In genomic region chr1:187871177-187871576, GRCh38 we compare ENCODE assay signal across 29 cellular contexts.
DNase-seq lines count a peak whose midpoint lies in the region; FAIRE-seq and TF ChIP-seq lines count a peak whose summit lies in the region.
"Had no signal": no experiment of that assay in that cellular context is flagged by ENCODE, and none has a peak within 500 bp of the region (broad histone marks: within the 10 kb centered on the region; RNA-seq: fewer than 3 reads in every experiment).

No MANE protein-coding gene starts in this region.

- H3K9me3 ChIP-seq in endothelial cell of umbilical vein (replicated peaks; ENCODE audit: control insufficient read depth, insufficient read depth, low read length) (no peaks in the 10 kb centered on the region), Caco-2 (no peaks in the 10 kb centered on the region)
- H3K9me3 ChIP-seq: suprapubic skin had no signal

- H3K36me3 Mint-ChIP-seq in Caco-2 (ENCODE audit: insufficient read depth, unreplicated experiment) = no peaks in the 10 kb centered on the region
- H3K36me3 Mint-ChIP-seq: activated naive CD8-positive, alpha-beta T cell treated with anti-CD3 and anti-CD28 coated beads, Interleukin-2, amount 10 ng/mL, durations not matched to agents 7 days and 5 days; CD8-positive, alpha-beta T cell; naive thymus-derived CD4-positive, alpha-beta T cell; stimulated activated memory B cell treated with anti-CD40 and anti-IgM and Interleukin-4, amounts not matched to agents 10 μg/mL and 1 μg/mL and 100 μg/mL, for 72 hours had no signal

- peaks cover 6% of the 10 kb centered on the region for H3K27me3 Mint-ChIP-seq in Caco-2 (ENCODE audit: insufficient read depth, unreplicated experiment)
- H3K27me3 Mint-ChIP-seq: activated CD4-positive, alpha-beta memory T cell treated with anti-CD3 and anti-CD28 coated beads, Interleukin-2, amount 10 ng/mL, durations not matched to agents 7 days and 5 days; activated naive CD8-positive, alpha-beta T cell treated with anti-CD3 and anti-CD28 coated beads, Interleukin-2, amount 10 ng/mL, durations not matched to agents 7 days and 5 days; naive thymus-derived CD4-positive, alpha-beta T cell; stimulated activated memory B cell treated with anti-CD40 and anti-IgM and Interleukin-4, amounts not matched to agents 10 μg/mL and 1 μg/mL and 100 μg/mL, for 72 hours had no signal

- CTCF ChIA-PET in endothelial cell of umbilical vein (lab: Charles Lee) (no interaction called here), Caco-2 (lab: Charles Lee) (no interaction called here)

- TF ChIP-seq CTCF in endothelial cell of umbilical vein (IDR thresholded peaks at IDR 0.05; ENCODE audit: extremely low read depth in 1 of 2, insufficient read depth in 1 of 2, low read depth in 1 of 2, low read length in 2 of 2) (no peak), retinal pigment epithelial cell (conservative IDR thresholded peaks at IDR 0.05; ENCODE audit: low read depth, low read length) (no peak), Caco-2 (IDR thresholded peaks at IDR 0.05; ENCODE audit: insufficient read depth in 1 of 2, low read depth in 1 of 2, low read length in 1 of 2, severe bottlenecking in 1 of 2, unreplicated experiment in 1 of 2) (no peak)

- H3K27me3 ChIP-seq in endothelial cell of umbilical vein (ENCODE audit: control insufficient read depth in 2 of 2, insufficient read depth in 2 of 2, low read length in 2 of 2) (no peaks in the 10 kb centered on the region), Caco-2 (replicated peaks; ENCODE audit: control insufficient read depth, insufficient read depth, low read length) (no peaks in the 10 kb centered on the region)
- H3K27me3 ChIP-seq: left lung, spleen, suprapubic skin had no signal

- intact Hi-C loops in endothelial cell of umbilical vein (cut with micrococcal nuclease) (no loop called here), Caco-2 (cut with micrococcal nuclease; ENCODE audit: unreplicated experiment) (no loop called here)

- no peaks in the 10 kb centered on the region for H3K4me1 ChIP-seq in endothelial cell of umbilical vein (ENCODE audit: control insufficient read depth, extremely low read depth, insufficient read depth, low read length)
- H3K4me1 ChIP-seq in Caco-2 = no peaks in the 10 kb centered on the region
- H3K4me1 ChIP-seq: left lung, spleen, suprapubic skin had no signal

- dilution Hi-C loops in endothelial cell of umbilical vein (cut with MboI; ENCODE audit: extremely low pct_ligation_motif_present, low sequenced_read_pairs) = no loop called here

- H3K9ac ChIP-seq in endothelial cell of umbilical vein (replicated peaks; ENCODE audit: extremely low read depth, insufficient read depth, low read length) = no peak overlapping the region

- H3K79me2 ChIP-seq in endothelial cell of umbilical vein (ENCODE audit: control insufficient read depth, insufficient read depth, low read length) = no peaks in the 10 kb centered on the region

- H3K4me3 ChIP-seq in endothelial cell of umbilical vein (replicated peaks in 1 of 3; ENCODE audit: insufficient read depth in 1 of 3, low read depth in 1 of 3, low read length in 3 of 3) (no peak overlapping the region), retinal pigment epithelial cell (ENCODE audit: low read length) (no peak overlapping the region), Caco-2 (ENCODE audit: low read depth, low read length) (no peak overlapping the region)
- H3K4me3 ChIP-seq: left lung, spleen, suprapubic skin had no signal

- H3K36me3 ChIP-seq in endothelial cell of umbilical vein (ENCODE audit: control insufficient read depth in 2 of 2, extremely low read depth in 1 of 2, insufficient read depth in 2 of 2, low read length in 2 of 2) (no peaks in the 10 kb centered on the region), Caco-2 (ENCODE audit: control insufficient read depth, insufficient read depth, low read length) (no peaks in the 10 kb centered on the region)
- H3K36me3 ChIP-seq: left lung, spleen, suprapubic skin had no signal

- DNase-seq in NCI-H1417 (lab: John Stamatoyannopoulos, UW) (peak in 2 of 3 experiments; percentile 25 to 68), NCI-H1417 treated with DMSO at 0.1 percent for 48 hours (lab: John Stamatoyannopoulos, UW) (no peak), NCI-H524 treated with DMSO at 0.1 percent for 48 hours (lab: John Stamatoyannopoulos, UW) (peak; percentile 93), endothelial cell of umbilical vein (ENCODE audit: low read depth, low spot score) (peak; percentile 3), retinal pigment epithelial cell (ENCODE audit: low read depth) (peak; percentile 22), DMS114 treated with DMSO at 0.1 percent for 48 hours (lab: John Stamatoyannopoulos, UW; ENCODE audit: unreplicated experiment) (no peak), Caco-2 (no peak)
- no peak for DNase-seq in activated CD4-positive, alpha-beta T cell treated with anti-CD3 and anti-CD28 coated beads for 48 hours
- DNase-seq: activated CD4-positive, alpha-beta memory T cell treated with anti-CD3 and anti-CD28 coated beads, Interleukin-2, amount 10 ng/mL, durations not matched to agents 7 days and 5 days; activated effector memory CD4-positive, alpha-beta T cell treated with Interleukin-2 at 50 U/mL for 16 hours; activated naive CD8-positive, alpha-beta T cell treated with anti-CD3 and anti-CD28 coated beads, Interleukin-2, amount 10 ng/mL, durations not matched to agents 7 days and 5 days; CD8-positive, alpha-beta T cell; DMS79 treated with DMSO at 0.1 percent for 48 hours; H7; Karpas-422; left lung; MV-4-11; naive thymus-derived CD4-positive, alpha-beta T cell; NCI-H2081; NCI-H510A treated with DMSO at 0.1 percent for 48 hours; retina; spleen; stimulated activated CD4-positive, alpha-beta T cell treated with anti-CD3 and anti-CD28 coated beads, Interleukin-2, amount 100 ng/mL, for 48 hours had no signal

- H3K9me3 Mint-ChIP-seq in Caco-2 (ENCODE audit: unreplicated experiment) = no peaks in the 10 kb centered on the region
- H3K9me3 Mint-ChIP-seq: T-helper 2 cell treated with Interferon-gamma antibody and Interleukin-4, amounts not matched to agents 5 μg/mL and 100 μg/mL, for 36 hours had no signal

- H2AFZ ChIP-seq in endothelial cell of umbilical vein (ENCODE audit: low read depth, low read length) = no peak overlapping the region

- H3K9me1 ChIP-seq in endothelial cell of umbilical vein (replicated peaks; ENCODE audit: control insufficient read depth, extremely low read depth, insufficient read depth, low read length) = no peaks in the 10 kb centered on the region

- no peak overlapping the region for H3K27ac ChIP-seq in endothelial cell of umbilical vein (ENCODE audit: insufficient read depth, low read depth, low read length)
- H3K27ac ChIP-seq: 22Rv1, epithelial cell of prostate, left lung, spleen, suprapubic skin had no signal

- BruUV-seq in endothelial cell of umbilical vein (replicated peaks; lab: Mats Ljungman, UMichigan) (no TSS peak), Caco-2 (replicated peaks; lab: Mats Ljungman, UMichigan) (no TSS peak)

- no peak for FAIRE-seq in endothelial cell of umbilical vein (lab: Jason Lieb, UNC)

- POLR2A ChIA-PET in endothelial cell of umbilical vein (lab: Charles Lee) = no interaction called here
- POLR2A ChIA-PET in Caco-2 (lab: Charles Lee) = no interaction called here

- no peak overlapping the region for H3K4me3 Mint-ChIP-seq in Caco-2 (ENCODE audit: unreplicated experiment)
- H3K4me3 Mint-ChIP-seq: activated CD4-positive, alpha-beta memory T cell treated with anti-CD3 and anti-CD28 coated beads, Interleukin-2, amount 10 ng/mL, durations not matched to agents 7 days and 5 days; activated naive CD8-positive, alpha-beta T cell treated with anti-CD3 and anti-CD28 coated beads, Interleukin-2, amount 10 ng/mL, durations not matched to agents 7 days and 5 days; CD8-positive, alpha-beta T cell; naive thymus-derived CD4-positive, alpha-beta T cell; stimulated activated memory B cell treated with anti-CD40 and anti-IgM and Interleukin-4, amounts not matched to agents 10 μg/mL and 1 μg/mL and 100 μg/mL, for 72 hours; T-helper 2 cell treated with Interferon-gamma antibody and Interleukin-4, amounts not matched to agents 5 μg/mL and 100 μg/mL, for 36 hours; WTC11 had no signal

- H3K4me2 ChIP-seq in endothelial cell of umbilical vein (ENCODE audit: insufficient read depth, low read length) = no peak overlapping the region

- H4K20me1 ChIP-seq in endothelial cell of umbilical vein (replicated peaks; ENCODE audit: control insufficient read depth, extremely low read depth, insufficient read depth, low read length) = no peaks in the 10 kb centered on the region

- H3K27ac Mint-ChIP-seq in Caco-2 (ENCODE audit: unreplicated experiment) = no peak overlapping the region
- H3K27ac Mint-ChIP-seq: activated CD4-positive, alpha-beta memory T cell treated with anti-CD3 and anti-CD28 coated beads, Interleukin-2, amount 10 ng/mL, durations not matched to agents 7 days and 5 days; activated naive CD8-positive, alpha-beta T cell treated with anti-CD3 and anti-CD28 coated beads, Interleukin-2, amount 10 ng/mL, durations not matched to agents 7 days and 5 days; CD8-positive, alpha-beta T cell; naive thymus-derived CD4-positive, alpha-beta T cell; stimulated activated memory B cell treated with anti-CD40 and anti-IgM and Interleukin-4, amounts not matched to agents 10 μg/mL and 1 μg/mL and 100 μg/mL, for 72 hours; T-helper 2 cell treated with Interferon-gamma antibody and Interleukin-4, amounts not matched to agents 5 μg/mL and 100 μg/mL, for 36 hours; WTC11 had no signal

- no peaks in the 10 kb centered on the region for H3K4me1 Mint-ChIP-seq in Caco-2 (ENCODE audit: low read depth, unreplicated experiment)
- H3K4me1 Mint-ChIP-seq: activated CD4-positive, alpha-beta memory T cell treated with anti-CD3 and anti-CD28 coated beads, Interleukin-2, amount 10 ng/mL, durations not matched to agents 7 days and 5 days; activated naive CD8-positive, alpha-beta T cell treated with anti-CD3 and anti-CD28 coated beads, Interleukin-2, amount 10 ng/mL, durations not matched to agents 7 days and 5 days; naive thymus-derived CD4-positive, alpha-beta T cell; stimulated activated memory B cell treated with anti-CD40 and anti-IgM and Interleukin-4, amounts not matched to agents 10 μg/mL and 1 μg/mL and 100 μg/mL, for 72 hours had no signal

- no peak for TF ChIP-seq POLR2A in endothelial cell of umbilical vein (IDR thresholded peaks at IDR 0.05; ENCODE audit: low read depth, low read length)

TF ChIP-seq in endothelial cell of umbilical vein, 7 proteins besides CTCF, POLR2A, EP300 and RAD21 (continues in another document):
- TF ChIP-seq FOS (IDR thresholded peaks at IDR 0.05; ENCODE audit: borderline replicate concordance, insufficient read depth, low read length) (no peak), GATA2 (IDR thresholded peaks at IDR 0.05; ENCODE audit: insufficient read depth, insufficient read length, low read depth, low read length) (no peak), POLR2AphosphoS5 (IDR thresholded peaks at IDR 0.05; ENCODE audit: insufficient read depth, low read depth, low read length) (no peak), MAX (IDR thresholded peaks at IDR 0.05; ENCODE audit: insufficient read depth, insufficient read length) (no peak), MYC (IDR thresholded peaks at IDR 0.05; ENCODE audit: low read depth, low read length) (no peak)

Comparison
In these comparisons a context has a peak if more than half of its experiments do, and no peak if none do; other contexts are left out.
1. DNase-seq: peak in NCI-H1417 (2 of 3), NCI-H524 treated with DMSO at 0.1 percent for 48 hours (single experiment), endothelial cell of umbilical vein (single experiment) and retinal pigment epithelial cell (single experiment); none in NCI-H1417 treated with DMSO at 0.1 percent for 48 hours (single experiment), activated CD4-positive, alpha-beta T cell treated with anti-CD3 and anti-CD28 coated beads for 48 hours (single experiment), DMS114 treated with DMSO at 0.1 percent for 48 hours (single experiment) and Caco-2 (0 of 2).